ENCODE assay signal across 13 cellular contexts in the genomic region with DNA sequence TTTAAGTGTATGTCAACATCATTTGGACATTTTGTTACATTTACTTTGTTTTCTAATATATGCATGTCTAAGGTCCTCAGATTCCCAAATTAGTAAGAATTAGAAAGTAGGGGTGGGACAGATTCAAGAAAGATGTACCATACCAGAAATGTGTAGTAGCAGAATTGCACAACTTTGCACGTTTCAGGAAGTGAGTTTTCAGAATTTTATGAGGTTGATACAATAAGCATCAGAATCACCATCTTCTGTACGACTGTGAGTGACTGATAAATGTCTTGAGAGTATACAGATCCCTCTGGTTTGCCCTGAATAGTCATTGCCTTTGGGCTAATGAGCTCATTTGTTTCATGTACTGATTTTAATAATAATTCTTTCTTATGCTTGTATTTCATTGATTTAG. TPM values are rescaled to one million over a fixed set of nuclear protein-coding genes. Genes with fewer than 3 reads are reported as not detected.
DNase-seq lines count a peak whose midpoint lies in the region; ATAC-seq and TF ChIP-seq lines count a peak whose summit lies in the region.
"Had no signal": no experiment of that assay in that cellular context is flagged by ENCODE, and none has a peak within 500 bp of the region (broad histone marks: within the 10 kb centered on the region; RNA-seq: fewer than 3 reads in every experiment).

No MANE protein-coding gene starts in this region.

- peak overlapping the region; percentile 63 for H3K27ac ChIP-seq in VCaP
- H3K27ac ChIP-seq: pancreas had no signal

- WGBS in lower leg skin, 2 donors = 29 to 33% methylated on average over 2 of the region's 2 CpGs

- H3K4me1 Mint-ChIP-seq in activated CD4-positive, alpha-beta T cell treated with anti-CD3 and anti-CD28 coated beads, Interleukin-2, amount 10 ng/mL, durations not matched to agents 24 days and 14 days = peaks cover 53% of the 10 kb centered on the region
- peaks cover 55% of the 10 kb centered on the region for H3K4me1 Mint-ChIP-seq in HFFc6 (ENCODE audit: low read depth)

- H3K4me3 Mint-ChIP-seq in activated CD4-positive, alpha-beta T cell treated with anti-CD3 and anti-CD28 coated beads, Interleukin-2, amount 10 ng/mL, durations not matched to agents 24 days and 14 days = peak overlapping the region; percentile 46
- no peak overlapping the region; the same call in 1 of the 2 replicates for H3K4me3 Mint-ChIP-seq in HFFc6
- H3K4me3 Mint-ChIP-seq: dendritic cell treated with granulocyte-macrophage colony-stimulating factor and Interleukin-4, amounts not matched to agents 40 ng/mL and 50 ng/mL, for 4 days had no signal

- H3K4me1 ChIP-seq in mucosa of descending colon (ENCODE audit: low read depth) = peaks cover 25% of the 10 kb centered on the region

- TF ChIP-seq CTCF in HFFc6 (IDR thresholded peaks at IDR 0.05) (no peak), VCaP (conservative IDR thresholded peaks at IDR 0.05) (no peak), mucosa of descending colon (IDR thresholded peaks at IDR 0.05) (no peak), lower leg skin (IDR thresholded peaks at IDR 0.05) (no peak)

- H3K27ac Mint-ChIP-seq in activated CD4-positive, alpha-beta T cell treated with anti-CD3 and anti-CD28 coated beads, Interleukin-2, amount 10 ng/mL, durations not matched to agents 24 days and 14 days = peak overlapping the region; percentile 56
- peak overlapping the region; percentile 77 for H3K27ac Mint-ChIP-seq in HFFc6
- H3K27ac Mint-ChIP-seq: dendritic cell treated with granulocyte-macrophage colony-stimulating factor and Interleukin-4, amounts not matched to agents 40 ng/mL and 50 ng/mL, for 4 days had no signal

- peaks cover 68% of the 10 kb centered on the region for H3K36me3 Mint-ChIP-seq in activated CD4-positive, alpha-beta T cell treated with anti-CD3 and anti-CD28 coated beads, Interleukin-2, amount 10 ng/mL, durations not matched to agents 24 days and 14 days (ENCODE audit: low read depth)
- peaks cover 51% of the 10 kb centered on the region for H3K36me3 Mint-ChIP-seq in HFFc6 (ENCODE audit: low read depth)

- no peak for TF ChIP-seq POLR2A in lower leg skin (IDR thresholded peaks at IDR 0.05)

- intact Hi-C loops in activated CD4-positive, alpha-beta T cell treated with anti-CD3 and anti-CD28 coated beads, Interleukin-2, amount 10 ng/mL, durations not matched to agents 24 days and 14 days (cut with micrococcal nuclease) = loop anchor here (1.0 kb wide), 1 partner anchor 10 kb away; a partner anchor contains a TSS
- intact Hi-C loops in mucosa of descending colon (cut with DNase I, micrococcal nuclease) (no loop called here), lower leg skin (cut with DNase I; ENCODE audit: low total_unique reads) (no loop called here)

- peaks cover 6% of the 10 kb centered on the region for H3K36me3 ChIP-seq in mucosa of descending colon (ENCODE audit: low read depth)

- H3K4me3 ChIP-seq in mucosa of descending colon (no peak overlapping the region), lower leg skin (ENCODE audit: low read depth, poor library complexity, severe bottlenecking) (no peak overlapping the region)
- H3K4me3 ChIP-seq: pancreas had no signal

- no peaks in the 10 kb centered on the region for H3K27me3 Mint-ChIP-seq in activated CD4-positive, alpha-beta T cell treated with anti-CD3 and anti-CD28 coated beads, Interleukin-2, amount 10 ng/mL, durations not matched to agents 24 days and 14 days
- H3K27me3 Mint-ChIP-seq in HFFc6 (ENCODE audit: insufficient read depth) = peaks cover 2% of the 10 kb centered on the region
- H3K27me3 Mint-ChIP-seq: dendritic cell treated with granulocyte-macrophage colony-stimulating factor and Interleukin-4, amounts not matched to agents 40 ng/mL and 50 ng/mL, for 4 days had no signal

- peak; percentile 66 for ATAC-seq in mucosa of descending colon
- no peak for ATAC-seq in HG03439 (IDR thresholded peaks at IDR 0.05; ENCODE audit: unreplicated experiment)
- ATAC-seq: pancreas had no signal

- no peaks in the 10 kb centered on the region for H3K9me3 Mint-ChIP-seq in activated CD4-positive, alpha-beta T cell treated with anti-CD3 and anti-CD28 coated beads, Interleukin-2, amount 10 ng/mL, durations not matched to agents 24 days and 14 days
- no peaks in the 10 kb centered on the region for H3K9me3 Mint-ChIP-seq in HFFc6
- H3K9me3 Mint-ChIP-seq: dendritic cell treated with granulocyte-macrophage colony-stimulating factor and Interleukin-4, amounts not matched to agents 40 ng/mL and 50 ng/mL, for 4 days had no signal

- H3K9me3 ChIP-seq in mucosa of descending colon = no peaks in the 10 kb centered on the region
- H3K9me3 ChIP-seq: pancreas had no signal

- no peak for DNase-seq in activated CD4-positive, alpha-beta T cell treated with anti-CD3 and anti-CD28 coated beads, Interleukin-2, amount 10 ng/mL, durations not matched to agents 24 days and 14 days
- no peak for DNase-seq in activated CD4-positive, alpha-beta T cell treated with anti-CD3 and anti-CD28 coated beads, Interleukin-2, amount 50 U/mL, for 1 hour
- DNase-seq in HFFc6 (no peak), mucosa of descending colon (no peak), NCI-H524 (lab: John Stamatoyannopoulos, UW) (no peak), lower leg skin (ENCODE audit: low spot score in 2 of 2) (no peak)
- DNase-seq: activated gamma-delta T cell; NCI-H1105 treated with DMSO at 0.1 percent for 48 hours; pancreas; stimulated activated CD4-positive, alpha-beta T cell treated with anti-CD3 and anti-CD28 coated beads, Interleukin-4, amount 100 ng/mL, for 24 hours had no signal

RNA-seq across cellular contexts. Expression of a gene that starts 9.3 kb away (rescaled TPM):
- total RNA-seq in activated CD4-positive, alpha-beta T cell treated with anti-CD3 and anti-CD28 coated beads, Interleukin-2, amount 10 ng/mL, durations not matched to agents 24 days and 14 days = 157 TPM in 2 replicates
- total RNA-seq in HFFc6 (2021; fragmentation: NEBNext Ultra II Directional; extraction: Animal tissue kit (Norgen Biotek cat#: 25700)) = 10 to 100 TPM; 60.0 to 71.6 (median 68.3) TPM
- total RNA-seq in mucosa of descending colon (100 to 1,000 TPM in 1 of 3 donors, 10 to 100 TPM in 2; 73.3 to 109 (median 82.1) TPM), lower leg skin (10 to 100 TPM; 41.5 to 75.7 (median 69.1) TPM)

RNA-seq across cellular contexts. Expression of a gene that starts 29.2 kb away (rescaled TPM):
- total RNA-seq in activated CD4-positive, alpha-beta T cell treated with anti-CD3 and anti-CD28 coated beads, Interleukin-2, amount 10 ng/mL, durations not matched to agents 24 days and 14 days = 13.8 and 15.6 TPM in 2 replicates
- total RNA-seq in HFFc6 (2021; fragmentation: NEBNext Ultra II Directional; extraction: Animal tissue kit (Norgen Biotek cat#: 25700)) = 10 to 100 TPM; 20.4 to 25.2 (median 22.0) TPM
- 10 to 100 TPM; 32.7 to 39.0 (median 36.9) TPM for total RNA-seq in mucosa of descending colon
- 10 to 100 TPM; 11.4 to 46.3 (median 20.4) TPM for total RNA-seq in lower leg skin
